In the genomic region with DNA sequence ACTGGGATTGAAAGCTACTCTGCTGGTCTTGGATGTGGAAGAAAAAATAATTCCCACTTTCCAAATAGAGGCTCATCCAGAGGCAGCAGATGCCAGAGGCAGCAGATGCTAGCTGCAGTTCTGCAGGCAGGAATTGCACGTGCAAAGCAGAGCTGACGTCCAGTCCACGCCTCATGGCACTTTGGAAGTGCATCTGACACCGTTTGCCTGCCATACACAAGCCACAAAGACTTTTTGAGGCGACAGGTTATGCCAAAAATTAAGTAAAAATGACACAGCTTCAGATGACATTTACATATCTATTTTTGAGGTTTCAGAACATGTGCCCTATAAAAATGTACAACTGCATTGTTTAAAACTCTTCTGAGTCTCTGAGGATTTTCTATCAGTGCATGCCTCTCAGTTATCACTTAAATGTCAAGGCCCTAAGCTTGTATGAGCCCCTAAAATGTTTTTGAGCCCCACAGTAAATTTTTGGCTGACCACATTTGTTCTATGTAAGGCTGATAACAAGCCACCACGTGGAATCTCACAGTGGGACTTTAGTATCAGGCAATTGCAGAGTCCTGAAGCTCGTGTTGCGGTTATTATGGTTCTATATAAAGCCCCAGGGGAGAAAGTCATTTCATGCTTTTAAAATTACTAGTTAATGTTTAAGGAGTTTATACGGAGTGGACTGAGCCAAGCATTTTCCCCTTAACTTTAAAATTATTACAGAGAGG, we compare ENCODE assay signal across 9 cellular contexts.
DNase-seq lines count a peak whose midpoint lies in the region; ATAC-seq, FAIRE-seq and TF ChIP-seq lines count a peak whose summit lies in the region.
"Had no signal": no experiment of that assay in that cellular context is flagged by ENCODE, and none has a peak within 500 bp of the region (broad histone marks: within the 10 kb centered on the region; RNA-seq: fewer than 3 reads in every experiment).

No MANE protein-coding gene starts in this region.

- H2AFZ ChIP-seq in SK-N-SH (ENCODE audit: low read depth) (no peak overlapping the region), keratinocyte (ENCODE audit: control insufficient read depth, low read length) (no peak overlapping the region), HepG2 (ENCODE audit: low read length) (no peak overlapping the region)

- H3K27me3 Mint-ChIP-seq in activated T-cell treated with anti-CD3 and anti-CD28 coated beads, Interleukin-2, amount 50 U/mL, for 72 hours (ENCODE audit: low read depth), result no peaks in the 10 kb centered on the region

- peaks cover 75% of the 10 kb centered on the region for H3F3A ChIP-seq in SK-N-SH (replicated peaks; ENCODE audit: insufficient read depth)

- no peaks in the 10 kb centered on the region for H3K9me1 ChIP-seq in keratinocyte (ENCODE audit: control insufficient read depth, extremely low read depth, insufficient read depth, low read length)

- TF ChIP-seq POLR2A in HepG2 (IDR thresholded peaks at IDR 0.05; ENCODE audit: insufficient read depth in 1 of 2, low read depth in 2 of 2, low read length in 2 of 2), result no peak

- ATAC-seq in activated T-cell treated with anti-CD3 and anti-CD28 coated beads, Interleukin-2, amount 50 U/mL, for 72 hours (replicated peaks in 1 of 2), result peak; percentile 51 to 61
- ATAC-seq in HG02973 (IDR thresholded peaks at IDR 0.05; ENCODE audit: unreplicated experiment) (peak; percentile 80), HepG2 (no peak)

- H3K4me1 ChIP-seq in SK-N-SH (ENCODE audit: control insufficient read depth in 1 of 2, insufficient read depth in 2 of 2, low read depth in 1 of 2, low read length in 1 of 2) (peaks cover 39 to 55% of the 10 kb centered on the region in 2 experiments), keratinocyte (ENCODE audit: control insufficient read depth, extremely low read depth, insufficient read depth, low read length) (peaks cover 10% of the 10 kb centered on the region), HepG2 (ENCODE audit: insufficient read depth, low read length) (peaks cover 39% of the 10 kb centered on the region)

- POLR2A ChIA-PET in SK-N-SH (lab: Yijun Ruan, JAX), result no interaction called here
- POLR2A ChIA-PET in HepG2 (lab: Yijun Ruan, JAX), result interaction anchor here (1.5 kb wide), 1 partner anchor 54 kb away, joined by 3 read pairs; no protein-coding TSS in a partner anchor

- FAIRE-seq in keratinocyte (lab: Jason Lieb, UNC), result peak; percentile 44
- no peak for FAIRE-seq in HepG2 (lab: Jason Lieb, UNC)
- FAIRE-seq: bronchial epithelial cell had no signal

- H3K9me3 ChIP-seq in SK-N-SH (peaks cover 9% of the 10 kb centered on the region; the same call in 1 of the 2 replicates), keratinocyte (ENCODE audit: control insufficient read depth, low read depth, low read length) (no peaks in the 10 kb centered on the region), HepG2 (ENCODE audit: low read length) (no peaks in the 10 kb centered on the region)

- peak overlapping the region; percentile 42 to 61 for H3K4me3 Mint-ChIP-seq in activated T-cell treated with anti-CD3 and anti-CD28 coated beads, Interleukin-2, amount 50 U/mL, for 72 hours

- intact Hi-C loops in HepG2 (cut with micrococcal nuclease; ENCODE audit: unreplicated experiment), result loop anchor here (10.0 kb wide), 1 partner anchor 77 kb away; no protein-coding TSS in a partner anchor

- in situ Hi-C loops in HepG2 (cut with HindIII; ENCODE audit: extremely low pct_ligation_motif_present, low pct_unique_long_range_greater_than_20kb), result no loop called here

- WGBS in SK-N-SH (ENCODE audit: low lambda C conversion rate), result 77% methylated on average over 9 of the region's 9 CpGs
- 95% methylated on average over 9 of the region's 9 CpGs for WGBS in HepG2 (ENCODE audit: low lambda C conversion rate)

- H3K27ac ChIP-seq in SK-N-SH (ENCODE audit: low read depth in 2 of 2, low read length in 1 of 2) (peak overlapping the region; percentile 79 to 93), keratinocyte (ENCODE audit: control insufficient read depth, insufficient read depth, low read length) (no peak overlapping the region), HepG2 (ENCODE audit: extremely low read length, insufficient read depth, low read length) (no peak overlapping the region)

- DNase-seq in activated T-cell treated with anti-CD3 and anti-CD28 coated beads, Interleukin-2, amount 50 U/mL, for 72 hours, result no peak
- DNase-seq in activated T-cell treated with anti-CD3 and anti-CD28 coated beads for 4 hours (no peak), SK-N-SH (peak; percentile 36), keratinocyte (ENCODE audit: low read depth, low spot score) (no peak), SIG-M5 treated with dmso at 0.1 percent for 504 hours (lab: John Stamatoyannopoulos, UW; ENCODE audit: unreplicated experiment) (no peak), HepG2 (ENCODE audit: low spot score) (no peak), DMS53 treated with DMSO at 0.1 percent for 48 hours (lab: John Stamatoyannopoulos, UW; ENCODE audit: unreplicated experiment) (no peak)

- dilution Hi-C loops in keratinocyte (cut with MboI; ENCODE audit: extremely low pct_ligation_motif_present, low sequenced_read_pairs), result no loop called here

- TF ChIP-seq RAD21 in SK-N-SH (IDR thresholded peaks at IDR 0.05; ENCODE audit: low read length), result no peak
- TF ChIP-seq RAD21 in HepG2 (CRISPR knock-in tag; IDR thresholded peaks at IDR 0.05), result no peak

- H3K4me3 ChIP-seq in SK-N-SH (ENCODE audit: low read depth in 2 of 2, low read length in 1 of 2) (no peak overlapping the region), keratinocyte (ENCODE audit: control insufficient read depth in 2 of 3, extremely low read depth in 1 of 3, insufficient read depth in 2 of 3, low read depth in 1 of 3, low read length in 3 of 3) (no peak overlapping the region), HepG2 (replicated peaks in 1 of 3; ENCODE audit: insufficient read depth in 1 of 3, low read depth in 2 of 3, low read length in 3 of 3) (no peak overlapping the region)

- no TSS peak for BruUV-seq in HepG2 (replicated peaks; lab: Mats Ljungman, UMichigan)

- H3K27ac Mint-ChIP-seq in activated T-cell treated with anti-CD3 and anti-CD28 coated beads, Interleukin-2, amount 50 U/mL, for 72 hours, result peak overlapping the region; percentile 70

- H3K9ac ChIP-seq in SK-N-SH (peak overlapping the region; percentile 58; the same call in 1 of the 2 replicates), keratinocyte (ENCODE audit: control insufficient read depth, extremely low read depth, insufficient read depth, low read length) (no peak overlapping the region), HepG2 (ENCODE audit: insufficient read depth, low read depth, low read length) (no peak overlapping the region)

- no peaks in the 10 kb centered on the region for H3K9me2 ChIP-seq in SK-N-SH

- peaks cover 6 to 21% of the 10 kb centered on the region in 2 experiments for H3K36me3 ChIP-seq in SK-N-SH (replicated peaks in 1 of 2; ENCODE audit: control insufficient read depth in 1 of 2, insufficient read depth in 2 of 2, low read length in 1 of 2)
- H3K36me3 ChIP-seq in keratinocyte (ENCODE audit: control insufficient read depth in 2 of 2, extremely low read depth in 1 of 2, insufficient read depth in 2 of 2, low read length in 2 of 2), result no peaks in the 10 kb centered on the region
- no peaks in the 10 kb centered on the region for H3K36me3 ChIP-seq in HepG2 (replicated peaks in 1 of 2; ENCODE audit: control insufficient read depth in 1 of 2, insufficient read depth in 2 of 2, low read length in 2 of 2)

- H3K27me3 ChIP-seq in SK-N-SH (ENCODE audit: insufficient read depth) (no peaks in the 10 kb centered on the region), keratinocyte (ENCODE audit: control insufficient read depth, extremely low read depth, insufficient read depth, low read length) (no peaks in the 10 kb centered on the region), HepG2 (ENCODE audit: control insufficient read depth in 1 of 2, insufficient read depth in 2 of 2, low read length in 2 of 2) (no peaks in the 10 kb centered on the region)

- H3K79me2 ChIP-seq in SK-N-SH (ENCODE audit: insufficient read depth) (peaks cover 87% of the 10 kb centered on the region), keratinocyte (ENCODE audit: control insufficient read depth, insufficient read depth, low read length) (no peaks in the 10 kb centered on the region), HepG2 (ENCODE audit: insufficient read depth, low read length) (no peaks in the 10 kb centered on the region)

- peaks cover 70% of the 10 kb centered on the region for H3K4me1 Mint-ChIP-seq in activated T-cell treated with anti-CD3 and anti-CD28 coated beads, Interleukin-2, amount 50 U/mL, for 72 hours (ENCODE audit: low read depth)

- H3K36me3 Mint-ChIP-seq in activated T-cell treated with anti-CD3 and anti-CD28 coated beads, Interleukin-2, amount 50 U/mL, for 72 hours (ENCODE audit: insufficient read depth in 2 of 2), result peaks cover 2 to 15% of the 10 kb centered on the region in 2 donors

- TF ChIP-seq EP300 in SK-N-SH (IDR thresholded peaks at IDR 0.05; ENCODE audit: borderline replicate concordance in 1 of 2, low read depth in 1 of 2, low read length in 1 of 2) (no peak), HepG2 (IDR thresholded peaks at IDR 0.05; ENCODE audit: low read depth in 2 of 2, low read length in 2 of 2) (no peak), HepG2 (CRISPR knock-in tag; IDR thresholded peaks at IDR 0.05; ENCODE audit: borderline replicate concordance) (no peak)

- H3K4me2 ChIP-seq in SK-N-SH (peak overlapping the region; percentile 67), keratinocyte (ENCODE audit: control insufficient read depth, extremely low read depth, insufficient read depth, low read depth, low read length) (no peak overlapping the region), HepG2 (ENCODE audit: low read depth, low read length) (no peak overlapping the region)

- TF ChIP-seq CTCF in SK-N-SH (IDR thresholded peaks at IDR 0.05), result no peak
- TF ChIP-seq CTCF in keratinocyte (optimal IDR thresholded peaks at IDR 0.05 in 1 of 3, IDR thresholded peaks at IDR 0.05 in 1 of 3, conservative IDR thresholded peaks at IDR 0.05 in 1 of 3; ENCODE audit: extremely low read depth in 1 of 3, insufficient read depth in 2 of 3, low read length in 3 of 3), result no peak
- no peak for TF ChIP-seq CTCF in HepG2 (CRISPR knock-in tag; IDR thresholded peaks at IDR 0.05)

- no peaks in the 10 kb centered on the region; the same call in 1 of the 2 replicates for H4K20me1 ChIP-seq in SK-N-SH (ENCODE audit: insufficient read depth)
- no peaks in the 10 kb centered on the region for H4K20me1 ChIP-seq in keratinocyte (ENCODE audit: control insufficient read depth, extremely low read depth, insufficient read depth, low read length)
- no peaks in the 10 kb centered on the region for H4K20me1 ChIP-seq in HepG2 (ENCODE audit: insufficient read depth, low read length)

- CTCF ChIA-PET in SK-N-SH (lab: Yijun Ruan, JAX) (interaction anchor here (0.5 to 2.0 kb wide), 10 partner anchors 9 to 815 kb away, joined by 3 to 6 read pairs (median 3); no protein-coding TSS in a partner anchor), HepG2 (lab: Yijun Ruan, JAX; ENCODE audit: low intra/inter-chr PET ratio, low total read pairs) (no interaction called here)

- peaks cover 0 to 2% of the 10 kb centered on the region in 2 donors for H3K9me3 Mint-ChIP-seq in activated T-cell treated with anti-CD3 and anti-CD28 coated beads, Interleukin-2, amount 50 U/mL, for 72 hours

TF ChIP-seq in SK-N-SH, 30 proteins besides CTCF, POLR2A, EP300 and RAD21 (continues in another document):
- TF ChIP-seq CHD2 (IDR thresholded peaks at IDR 0.05; ENCODE audit: low read length, partially characterized antibody), result peak; percentile 24

TF ChIP-seq in HepG2, 621 proteins besides CTCF, POLR2A, EP300 and RAD21 (continues in another document):
- TF ChIP-seq DMAP1 (CRISPR knock-in tag; IDR thresholded peaks at IDR 0.05), result no peak

Comparison
In these comparisons a context has a peak if more than half of its experiments do, and no peak if none do; other contexts are left out.
1. H3K27ac ChIP-seq: peak in SK-N-SH (2 of 2); none in keratinocyte (single experiment) and HepG2 (single experiment).